In the genomic region with DNA sequence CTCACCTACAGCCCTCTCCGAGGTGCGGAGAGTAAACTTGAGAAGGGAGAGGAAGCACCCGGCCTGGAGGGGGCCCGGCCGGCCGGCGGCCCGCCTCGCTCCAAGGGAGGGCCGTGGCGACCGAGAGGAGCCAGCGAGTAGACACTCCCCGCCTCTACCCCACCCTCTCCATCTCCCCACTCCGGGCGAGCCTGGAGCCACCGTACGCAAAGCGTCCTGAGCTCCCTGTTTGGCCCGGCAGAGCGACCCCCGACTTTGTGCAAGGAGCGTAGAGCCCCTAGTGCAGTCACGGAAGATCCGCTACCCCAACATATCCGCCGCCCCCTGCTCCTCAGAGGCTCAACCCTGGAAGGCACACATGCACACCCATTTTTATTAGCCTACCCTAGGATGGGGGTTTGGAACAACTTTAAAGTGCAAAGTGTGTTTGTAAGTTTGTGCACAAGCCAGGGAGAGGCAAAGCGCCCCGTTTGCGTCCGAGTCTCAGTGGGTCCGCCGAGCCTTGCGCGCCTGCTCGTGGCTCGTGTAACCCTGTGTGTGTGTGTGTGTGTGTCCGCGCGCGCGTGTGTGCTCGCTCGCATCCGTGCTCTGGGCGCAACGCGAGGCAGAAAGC, we compare ENCODE assay signal across 8 cellular contexts. TPM values are rescaled to one million over a fixed set of nuclear protein-coding genes. Genes with fewer than 3 reads are reported as not detected.
A peak's percentile ranks its signal among the peaks of the same experiment; 100 is the strongest.
DNase-seq lines count a peak whose midpoint lies in the region; ATAC-seq and TF ChIP-seq lines count a peak whose summit lies in the region.

No MANE protein-coding gene starts in this region.

- peaks cover 22% of the 10 kb centered on the region for H3K4me1 ChIP-seq in neural progenitor cell

- H3K27me3 ChIP-seq in MG63 (no peaks in the 10 kb centered on the region), neural progenitor cell (peaks cover 36% of the 10 kb centered on the region)

- H3K36me3 Mint-ChIP-seq in activated T-cell treated with anti-CD3 and anti-CD28 coated beads, Interleukin-2, amount 50 U/mL, for 24 hours (ENCODE audit: low read depth) = no peaks in the 10 kb centered on the region
- H3K36me3 Mint-ChIP-seq in neural progenitor cell = no peaks in the 10 kb centered on the region

- H3K4me3 Mint-ChIP-seq in activated T-cell treated with anti-CD3 and anti-CD28 coated beads, Interleukin-2, amount 50 U/mL, for 24 hours = peak overlapping the region; percentile 82
- H3K4me3 Mint-ChIP-seq in neural progenitor cell = peak overlapping the region; percentile 92

- peak overlapping the region; percentile 20 for H3K27ac ChIP-seq in neural progenitor cell

- peaks cover 37% of the 10 kb centered on the region for H3F3A ChIP-seq in neural progenitor cell (ENCODE audit: low read depth)

- peak overlapping the region; percentile 80 for H3K27ac Mint-ChIP-seq in activated T-cell treated with anti-CD3 and anti-CD28 coated beads, Interleukin-2, amount 50 U/mL, for 24 hours
- H3K27ac Mint-ChIP-seq in neural progenitor cell = peak overlapping the region; percentile 88

- no peaks in the 10 kb centered on the region for H3K9me3 Mint-ChIP-seq in activated T-cell treated with anti-CD3 and anti-CD28 coated beads, Interleukin-2, amount 50 U/mL, for 24 hours
- H3K9me3 Mint-ChIP-seq in neural progenitor cell = no peaks in the 10 kb centered on the region

- H2AFZ ChIP-seq in neural progenitor cell (replicated peaks) = peak overlapping the region; percentile 46

- DNase-seq in ELF-1 (ENCODE audit: low read depth, low spot score) (peak; percentile 75), MG63 (peak; percentile 77), fibroblast of peridontal ligament (ENCODE audit: extremely low read depth) (peak; percentile 51), neural progenitor cell (ENCODE audit: low spot score) (peak; percentile 77), NCI-H446 treated with DMSO at 0.1 percent for 48 hours (lab: John Stamatoyannopoulos, UW) (no peak), cerebellar nuclear complex (lab: John Stamatoyannopoulos, UW) (no peak)
- DNase-seq in activated T-cell treated with anti-CD3 and anti-CD28 coated beads, Interleukin-2, amount 50 U/mL, for 24 hours = no peak

- peak overlapping the region; percentile 75 for H3K4me3 ChIP-seq in MG63
- H3K4me3 ChIP-seq in neural progenitor cell = peak overlapping the region; percentile 68

- H3K9ac ChIP-seq in neural progenitor cell = no peak overlapping the region

- peaks cover 27% of the 10 kb centered on the region for H4K20me1 ChIP-seq in neural progenitor cell (ENCODE audit: low read depth)

- H3K79me2 ChIP-seq in neural progenitor cell (ENCODE audit: low read depth) = peaks cover 36% of the 10 kb centered on the region

- no peak for TF ChIP-seq CTCF in neural progenitor cell (IDR thresholded peaks at IDR 0.05)

- H3K4me2 ChIP-seq in neural progenitor cell = peak overlapping the region; percentile 98

- H3K9me3 ChIP-seq in MG63 (no peaks in the 10 kb centered on the region), neural progenitor cell (ENCODE audit: low read depth) (no peaks in the 10 kb centered on the region)

- peaks cover 24% of the 10 kb centered on the region for H3K36me3 ChIP-seq in MG63
- no peaks in the 10 kb centered on the region for H3K36me3 ChIP-seq in neural progenitor cell

- ATAC-seq in GM21786 (IDR thresholded peaks at IDR 0.05; ENCODE audit: unreplicated experiment) = peak; percentile 26

- H3K4me1 Mint-ChIP-seq in activated T-cell treated with anti-CD3 and anti-CD28 coated beads, Interleukin-2, amount 50 U/mL, for 24 hours (ENCODE audit: low read depth) = peaks cover 20% of the 10 kb centered on the region
- peaks cover 39% of the 10 kb centered on the region for H3K4me1 Mint-ChIP-seq in neural progenitor cell

- H3K27me3 Mint-ChIP-seq in activated T-cell treated with anti-CD3 and anti-CD28 coated beads, Interleukin-2, amount 50 U/mL, for 24 hours = peaks cover 31% of the 10 kb centered on the region
- peaks cover 12% of the 10 kb centered on the region for H3K27me3 Mint-ChIP-seq in neural progenitor cell (ENCODE audit: insufficient read depth, low read depth)

RNA-seq across cellular contexts. Expression of gene SMAD6, which starts 0.5 kb away (rescaled TPM):
- 34.3 and 37.8 TPM in 2 replicates for total RNA-seq in MG63 (2014; rRNA removed; shearing (Covaris generic); ENCODE audit: low replicate concordance)
- total RNA-seq in neural progenitor cell (ENCODE audit: low replicate concordance) = 3.4 and 9.4 TPM in 2 replicates

Comparison
In these comparisons a context has a peak if more than half of its experiments do, and no peak if none do; other contexts are left out.
1. DNase-seq: peak in ELF-1 (single experiment), MG63 (single experiment), fibroblast of peridontal ligament (single experiment) and neural progenitor cell (single experiment); none in activated T-cell treated with anti-CD3 and anti-CD28 coated beads, Interleukin-2, amount 50 U/mL, for 24 hours (single experiment), NCI-H446 treated with DMSO at 0.1 percent for 48 hours (single experiment) and cerebellar nuclear complex (0 of 2).